In the genomic region with DNA sequence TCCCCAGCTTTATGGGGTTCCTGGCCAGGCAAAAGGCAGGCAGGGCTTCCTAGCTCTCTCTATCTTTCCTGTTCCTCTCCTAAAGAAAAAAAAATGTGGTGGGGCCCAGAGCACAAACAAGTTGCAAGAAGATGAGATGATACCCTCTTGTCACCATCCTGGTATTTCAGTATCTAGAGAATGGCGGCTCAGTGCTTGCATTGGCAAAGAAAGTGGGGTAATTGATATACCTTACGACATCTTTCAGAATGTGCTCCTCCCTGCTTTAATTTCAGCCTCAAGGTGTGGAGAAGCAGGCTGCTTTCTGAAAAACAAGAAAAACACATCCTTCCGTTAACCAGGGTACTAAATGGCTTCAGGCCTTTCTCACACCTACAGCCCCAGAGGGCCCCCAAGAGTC, we compare ENCODE assay signal across 27 cellular contexts.
"Had no signal": no experiment of that assay in that cellular context is flagged by ENCODE, and none has a peak within 500 bp of the region (broad histone marks: within the 10 kb centered on the region; RNA-seq: fewer than 3 reads in every experiment).

No MANE protein-coding gene starts in this region.

- H3K9me3 Mint-ChIP-seq: activated CD4-positive, alpha-beta memory T cell treated with anti-CD3 and anti-CD28 coated beads, Interleukin-2, amount 10 ng/mL, durations not matched to agents 7 days and 5 days; activated CD4-positive, alpha-beta T cell treated with anti-CD3 and anti-CD28 coated beads, Interleukin-2, amount 10 ng/mL, durations not matched to agents 24 days and 14 days; activated naive CD4-positive, alpha-beta T cell treated with anti-CD3 and anti-CD28 coated beads, Interleukin-2, amount 10 ng/mL, durations not matched to agents 7 days and 5 days; activated naive CD4-positive, alpha-beta T cell treated with anti-CD3 and anti-CD28 coated beads, Interleukin-2, amount 50 U/mL, for 72 hours; activated naive CD8-positive, alpha-beta T cell treated with anti-CD3 and anti-CD28 coated beads, Interleukin-2, amount 10 ng/mL, durations not matched to agents 7 days and 5 days; activated T-cell treated with anti-CD3 and anti-CD28 coated beads, Interleukin-2, amount 50 U/mL, for 24 hours; activated T-cell treated with anti-CD3 and anti-CD28 coated beads, Interleukin-2, amount 50 U/mL, for 72 hours; effector memory CD8-positive, alpha-beta T cell had no signal

- H3K27ac Mint-ChIP-seq: activated CD4-positive, alpha-beta memory T cell treated with anti-CD3 and anti-CD28 coated beads, Interleukin-2, amount 10 ng/mL, durations not matched to agents 7 days and 5 days; activated CD4-positive, alpha-beta T cell treated with anti-CD3 and anti-CD28 coated beads for 36 hours; activated CD4-positive, alpha-beta T cell treated with anti-CD3 and anti-CD28 coated beads, Interleukin-2, amount 10 ng/mL, durations not matched to agents 24 days and 14 days; activated naive CD4-positive, alpha-beta T cell treated with anti-CD3 and anti-CD28 coated beads, Interleukin-2, amount 10 ng/mL, durations not matched to agents 7 days and 5 days; activated naive CD4-positive, alpha-beta T cell treated with anti-CD3 and anti-CD28 coated beads, Interleukin-2, amount 50 U/mL, for 72 hours; activated naive CD8-positive, alpha-beta T cell treated with anti-CD3 and anti-CD28 coated beads, Interleukin-2, amount 10 ng/mL, durations not matched to agents 7 days and 5 days; activated T-cell treated with anti-CD3 and anti-CD28 coated beads, Interleukin-2, amount 50 U/mL, for 24 hours; activated T-cell treated with anti-CD3 and anti-CD28 coated beads, Interleukin-2, amount 50 U/mL, for 72 hours; effector memory CD8-positive, alpha-beta T cell had no signal

- H3K4me3 Mint-ChIP-seq: activated CD4-positive, alpha-beta memory T cell treated with anti-CD3 and anti-CD28 coated beads, Interleukin-2, amount 10 ng/mL, durations not matched to agents 7 days and 5 days; activated CD4-positive, alpha-beta T cell treated with anti-CD3 and anti-CD28 coated beads for 36 hours; activated CD4-positive, alpha-beta T cell treated with anti-CD3 and anti-CD28 coated beads, Interleukin-2, amount 10 ng/mL, durations not matched to agents 24 days and 14 days; activated naive CD4-positive, alpha-beta T cell treated with anti-CD3 and anti-CD28 coated beads, Interleukin-2, amount 10 ng/mL, durations not matched to agents 7 days and 5 days; activated naive CD8-positive, alpha-beta T cell treated with anti-CD3 and anti-CD28 coated beads, Interleukin-2, amount 10 ng/mL, durations not matched to agents 7 days and 5 days; activated T-cell treated with anti-CD3 and anti-CD28 coated beads, Interleukin-2, amount 50 U/mL, for 24 hours; activated T-cell treated with anti-CD3 and anti-CD28 coated beads, Interleukin-2, amount 50 U/mL, for 72 hours; effector memory CD8-positive, alpha-beta T cell had no signal

- H3K4me3 ChIP-seq: esophagus squamous epithelium, gastroesophageal sphincter had no signal

- ATAC-seq: activated CD4-positive, alpha-beta T cell treated with anti-CD3 and anti-CD28 coated beads for 36 hours; activated naive CD4-positive, alpha-beta T cell treated with anti-CD3 and anti-CD28 coated beads, Interleukin-2, amount 50 U/mL, for 72 hours; activated T-cell treated with anti-CD3 and anti-CD28 coated beads, Interleukin-2, amount 50 U/mL, for 72 hours; effector memory CD8-positive, alpha-beta T cell; gastroesophageal sphincter had no signal

- FAIRE-seq: astrocyte, colon had no signal

- H3K27ac ChIP-seq: brain microvascular endothelial cell, epithelial cell of prostate, esophagus squamous epithelium, gastroesophageal sphincter had no signal

- DNase-seq: activated CD4-positive, alpha-beta memory T cell treated with anti-CD3 and anti-CD28 coated beads, Interleukin-2, amount 10 ng/mL, durations not matched to agents 7 days and 5 days; activated CD4-positive, alpha-beta T cell treated with anti-CD3 and anti-CD28 coated beads for 36 hours; activated CD4-positive, alpha-beta T cell treated with anti-CD3 and anti-CD28 coated beads, Interleukin-2, amount 10 ng/mL, durations not matched to agents 24 days and 14 days; activated CD4-positive, CD25-positive, alpha-beta regulatory T cell; activated CD4-positive, CD25-positive, alpha-beta regulatory T cell treated with anti-CD3 and anti-CD28 coated beads, Interleukin-2, amount 50 U/mL, for 72 hours; activated CD8-positive, alpha-beta memory T cell treated with anti-CD3 and anti-CD28 coated beads, Interleukin-2, amount 50 U/mL, for 48 hours; activated gamma-delta T cell; activated naive CD4-positive, alpha-beta T cell; activated naive CD4-positive, alpha-beta T cell treated with anti-CD3 and anti-CD28 coated beads, Interleukin-2, amount 10 ng/mL, durations not matched to agents 7 days and 5 days; activated naive CD8-positive, alpha-beta T cell treated with anti-CD3 and anti-CD28 coated beads, Interleukin-2, amount 10 ng/mL, durations not matched to agents 7 days and 5 days; activated T-cell treated with anti-CD3 and anti-CD28 coated beads for 4 hours; activated T-cell treated with anti-CD3 and anti-CD28 coated beads, Interleukin-2, amount 50 U/mL, for 24 hours; activated T-cell treated with anti-CD3 and anti-CD28 coated beads, Interleukin-2, amount 50 U/mL, for 72 hours; amniotic stem cell; brain microvascular endothelial cell; cortex of kidney; dermis blood vessel endothelial cell; effector CD4-positive, alpha-beta T cell; effector memory CD8-positive, alpha-beta T cell; esophagus squamous epithelium; foreskin melanocyte; T-helper 2 cell had no signal

- H3K36me3 Mint-ChIP-seq: activated naive CD4-positive, alpha-beta T cell treated with anti-CD3 and anti-CD28 coated beads, Interleukin-2, amount 10 ng/mL, durations not matched to agents 7 days and 5 days; activated naive CD4-positive, alpha-beta T cell treated with anti-CD3 and anti-CD28 coated beads, Interleukin-2, amount 50 U/mL, for 72 hours; activated naive CD8-positive, alpha-beta T cell treated with anti-CD3 and anti-CD28 coated beads, Interleukin-2, amount 10 ng/mL, durations not matched to agents 7 days and 5 days had no signal

- H3K36me3 ChIP-seq: brain microvascular endothelial cell, esophagus squamous epithelium, gastroesophageal sphincter had no signal

- H3K27me3 ChIP-seq: gastroesophageal sphincter had no signal

- H3K4me1 Mint-ChIP-seq: activated CD4-positive, alpha-beta memory T cell treated with anti-CD3 and anti-CD28 coated beads, Interleukin-2, amount 10 ng/mL, durations not matched to agents 7 days and 5 days; activated CD4-positive, alpha-beta T cell treated with anti-CD3 and anti-CD28 coated beads, Interleukin-2, amount 10 ng/mL, durations not matched to agents 24 days and 14 days; activated naive CD4-positive, alpha-beta T cell treated with anti-CD3 and anti-CD28 coated beads, Interleukin-2, amount 10 ng/mL, durations not matched to agents 7 days and 5 days had no signal
